In the genomic region with DNA sequence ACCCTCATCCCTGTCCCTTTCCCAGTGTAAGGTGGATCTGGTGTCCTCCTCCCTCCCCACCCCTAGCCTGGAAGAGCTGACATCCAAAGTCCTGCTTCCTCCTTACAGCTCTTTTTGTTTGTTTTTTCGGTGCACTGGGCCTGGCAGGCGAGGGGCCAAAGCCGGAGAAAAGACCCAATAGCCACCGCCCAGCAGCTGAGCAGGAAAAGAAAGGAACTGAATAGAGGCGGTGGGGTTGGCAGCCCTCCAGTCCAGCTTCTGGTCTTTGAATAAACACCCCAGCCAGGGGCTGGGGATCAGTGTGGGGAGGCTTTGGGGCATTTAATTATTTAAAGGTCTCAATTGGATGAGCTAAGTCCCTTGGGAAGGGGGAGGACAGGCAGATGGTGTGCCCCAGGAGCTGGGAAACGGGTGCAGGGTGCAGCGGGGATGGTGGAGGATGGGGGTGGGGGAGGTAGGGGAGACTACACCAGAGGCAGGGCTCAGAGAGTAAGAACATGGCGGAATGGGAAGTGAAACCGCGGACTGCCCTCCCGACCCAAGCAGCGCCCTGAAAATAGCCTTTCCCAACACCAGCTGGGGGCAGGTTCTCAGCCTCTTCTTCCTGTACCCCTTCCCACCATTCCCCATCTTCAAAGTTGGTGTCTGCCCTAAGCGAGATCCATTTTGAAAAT, we compare ENCODE assay signal across 1 cellular context.
TF ChIP-seq lines count a peak whose summit lies in the region.

No MANE protein-coding gene starts in this region.

TF ChIP-seq in WTC11, 78 proteins besides CTCF, POLR2A, EP300 and RAD21 (continued from another document):
- TF ChIP-seq, protein P1, sequence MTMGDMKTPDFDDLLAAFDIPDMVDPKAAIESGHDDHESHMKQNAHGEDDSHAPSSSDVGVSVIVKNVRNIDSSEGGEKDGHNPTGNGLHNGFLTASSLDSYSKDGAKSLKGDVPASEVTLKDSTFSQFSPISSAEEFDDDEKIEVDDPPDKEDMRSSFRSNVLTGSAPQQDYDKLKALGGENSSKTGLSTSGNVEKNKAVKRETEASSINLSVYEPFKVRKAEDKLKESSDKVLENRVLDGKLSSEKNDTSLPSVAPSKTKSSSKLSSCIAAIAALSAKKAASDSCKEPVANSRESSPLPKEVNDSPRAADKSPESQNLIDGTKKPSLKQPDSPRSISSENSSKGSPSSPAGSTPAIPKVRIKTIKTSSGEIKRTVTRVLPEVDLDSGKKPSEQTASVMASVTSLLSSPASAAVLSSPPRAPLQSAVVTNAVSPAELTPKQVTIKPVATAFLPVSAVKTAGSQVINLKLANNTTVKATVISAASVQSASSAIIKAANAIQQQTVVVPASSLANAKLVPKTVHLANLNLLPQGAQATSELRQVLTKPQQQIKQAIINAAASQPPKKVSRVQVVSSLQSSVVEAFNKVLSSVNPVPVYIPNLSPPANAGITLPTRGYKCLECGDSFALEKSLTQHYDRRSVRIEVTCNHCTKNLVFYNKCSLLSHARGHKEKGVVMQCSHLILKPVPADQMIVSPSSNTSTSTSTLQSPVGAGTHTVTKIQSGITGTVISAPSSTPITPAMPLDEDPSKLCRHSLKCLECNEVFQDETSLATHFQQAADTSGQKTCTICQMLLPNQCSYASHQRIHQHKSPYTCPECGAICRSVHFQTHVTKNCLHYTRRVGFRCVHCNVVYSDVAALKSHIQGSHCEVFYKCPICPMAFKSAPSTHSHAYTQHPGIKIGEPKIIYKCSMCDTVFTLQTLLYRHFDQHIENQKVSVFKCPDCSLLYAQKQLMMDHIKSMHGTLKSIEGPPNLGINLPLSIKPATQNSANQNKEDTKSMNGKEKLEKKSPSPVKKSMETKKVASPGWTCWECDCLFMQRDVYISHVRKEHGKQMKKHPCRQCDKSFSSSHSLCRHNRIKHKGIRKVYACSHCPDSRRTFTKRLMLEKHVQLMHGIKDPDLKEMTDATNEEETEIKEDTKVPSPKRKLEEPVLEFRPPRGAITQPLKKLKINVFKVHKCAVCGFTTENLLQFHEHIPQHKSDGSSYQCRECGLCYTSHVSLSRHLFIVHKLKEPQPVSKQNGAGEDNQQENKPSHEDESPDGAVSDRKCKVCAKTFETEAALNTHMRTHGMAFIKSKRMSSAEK (CRISPR knock-in tag; IDR thresholded peaks at IDR 0.05; ENCODE audit: borderline replicate concordance): no peak
